Comparison of ENCODE assay signal across 1 cellular context in the genomic region with DNA sequence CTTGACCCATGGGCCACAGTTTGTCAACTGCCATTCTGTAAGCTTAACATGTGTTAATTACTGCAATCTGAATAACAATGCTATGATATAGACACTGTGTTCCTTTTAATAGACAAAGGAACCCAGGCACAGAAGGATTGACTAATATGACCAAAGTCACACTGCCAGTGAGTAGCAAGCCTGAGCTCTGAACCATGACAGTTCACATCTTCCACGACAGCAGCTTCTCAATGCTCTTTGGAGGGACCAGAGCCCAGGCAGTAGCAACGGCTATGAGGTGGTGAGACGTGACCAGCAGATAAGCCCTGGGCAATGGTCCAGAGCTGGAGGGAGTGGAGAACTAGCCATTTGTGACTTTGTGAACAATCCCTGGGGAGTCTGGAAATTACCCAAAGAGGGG.
TF ChIP-seq lines count a peak whose summit lies in the region.

No MANE protein-coding gene starts in this region.

TF ChIP-seq in H1, 55 proteins besides CTCF, POLR2A, EP300 and RAD21:
- TF ChIP-seq, protein P1, sequence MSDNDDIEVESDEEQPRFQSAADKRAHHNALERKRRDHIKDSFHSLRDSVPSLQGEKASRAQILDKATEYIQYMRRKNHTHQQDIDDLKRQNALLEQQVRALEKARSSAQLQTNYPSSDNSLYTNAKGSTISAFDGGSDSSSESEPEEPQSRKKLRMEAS (IDR thresholded peaks at IDR 0.05) = no peak
- TF ChIP-seq PHF8 (conservative IDR thresholded peaks at IDR 0.05; ENCODE audit: low read depth, low read length) = no peak
- 0 out of 2 replicates have a peak, but pooled peaks have one; percentile 25 for TF ChIP-seq TCF12 (IDR thresholded peaks at IDR 0.05; ENCODE audit: low read depth, low read length)
TF ChIP-seq in H1: peak in this region for 1.
